ENCODE assay signal across 13 cellular contexts in the genomic region with DNA sequence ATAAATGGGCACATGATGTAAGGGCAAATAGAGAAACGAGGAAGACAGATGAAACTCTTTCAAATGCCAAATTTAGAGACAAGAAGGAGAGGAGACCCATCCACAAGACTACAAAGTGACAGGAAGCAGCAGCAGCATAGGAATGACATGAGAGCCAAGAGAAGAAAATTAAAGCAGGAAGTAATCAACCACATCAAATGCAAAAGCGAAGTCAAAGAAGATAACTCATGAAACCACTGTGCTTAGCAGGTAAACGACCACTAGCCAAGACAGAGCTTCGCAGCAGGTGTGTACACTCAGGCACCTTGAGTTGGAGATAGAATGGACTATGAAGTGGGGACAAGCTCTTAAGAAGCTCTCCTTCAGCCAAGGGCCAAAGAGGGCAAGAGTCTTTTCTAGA.
A peak's percentile ranks its signal among the peaks of the same experiment; 100 is the strongest.
DNase-seq lines count a peak whose midpoint lies in the region; ATAC-seq lines count a peak whose summit lies in the region.
"Had no signal": no experiment of that assay in that cellular context is flagged by ENCODE, and none has a peak within 500 bp of the region (broad histone marks: within the 10 kb centered on the region; RNA-seq: fewer than 3 reads in every experiment).

No MANE protein-coding gene starts in this region.

- peak overlapping the region; percentile 59 for H3K4me3 Mint-ChIP-seq in activated T-cell treated with anti-CD3 and anti-CD28 coated beads, Interleukin-2, amount 50 U/mL, for 4 hours
- H3K4me3 Mint-ChIP-seq in stimulated activated memory B cell treated with anti-CD40 and anti-IgM and Interleukin-4, amounts not matched to agents 10 μg/mL and 1 μg/mL and 100 μg/mL, for 72 hours = no peak overlapping the region
- H3K4me3 Mint-ChIP-seq: GM23338 had no signal

- H3K4me3 ChIP-seq in aorta (ENCODE audit: low read length in 2 of 2) = no peak overlapping the region
- H3K4me3 ChIP-seq: GM23338, upper lobe of right lung had no signal

- H3K27me3 ChIP-seq in aorta (ENCODE audit: control insufficient read depth in 1 of 2, insufficient read depth in 2 of 2, low read length in 1 of 2) = no peaks in the 10 kb centered on the region
- H3K27me3 ChIP-seq: upper lobe of right lung had no signal

- peaks cover 2 to 6% of the 10 kb centered on the region in 2 donors for H3K4me1 ChIP-seq in aorta (ENCODE audit: control insufficient read depth in 1 of 2, insufficient read depth in 2 of 2, low read length in 2 of 2)

- no peak overlapping the region for H3K27ac ChIP-seq in aorta (ENCODE audit: low read depth in 1 of 2, low read length in 2 of 2)
- H3K27ac ChIP-seq: upper lobe of right lung had no signal

- peak; percentile 73 to 75 for ATAC-seq in activated T-cell treated with anti-CD3 and anti-CD28 coated beads, Interleukin-2, amount 50 U/mL, for 4 hours
- ATAC-seq in HG02938 (IDR thresholded peaks at IDR 0.05; ENCODE audit: unreplicated experiment) (peak; percentile 74), aorta (ENCODE audit: low FRiP score) (no peak)
- peak; percentile 70 for ATAC-seq in stimulated activated memory B cell treated with anti-CD40 and anti-IgM and Interleukin-4, amounts not matched to agents 10 μg/mL and 1 μg/mL and 100 μg/mL, for 72 hours
- ATAC-seq: GM23338, upper lobe of right lung had no signal

- no peaks in the 10 kb centered on the region for H3K9me3 ChIP-seq in aorta (ENCODE audit: control insufficient read depth, low read length)
- H3K9me3 ChIP-seq: upper lobe of right lung had no signal

- no peak for DNase-seq in activated T-cell treated with anti-CD3 and anti-CD28 coated beads, Interleukin-2, amount 50 U/mL, for 4 hours
- DNase-seq in activated T-cell treated with anti-CD3 and anti-CD28 coated beads for 4 hours = no peak
- DNase-seq in activated CD4-positive, alpha-beta T cell treated with anti-CD3 and anti-CD28 coated beads, Interleukin-2, amount 50 U/mL, for 1 hour = peak; percentile 27
- DNase-seq in NCI-H524 (lab: John Stamatoyannopoulos, UW) = no peak
- DNase-seq in aorta = no peak
- no peak for DNase-seq in hepatic stellate cell (ENCODE audit: low spot score)
- DNase-seq: erythroblast, GF-D8, NCI-H2171, upper lobe of right lung had no signal

- WGBS in aorta, 2 donors = 85 to 86% methylated on average over 4 of the region's 4 CpGs

- peak overlapping the region; percentile 34 for H3K27ac Mint-ChIP-seq in stimulated activated memory B cell treated with anti-CD40 and anti-IgM and Interleukin-4, amounts not matched to agents 10 μg/mL and 1 μg/mL and 100 μg/mL, for 72 hours
- H3K27ac Mint-ChIP-seq: GM23338 had no signal

- H3K4me1 Mint-ChIP-seq in activated T-cell treated with anti-CD3 and anti-CD28 coated beads, Interleukin-2, amount 50 U/mL, for 4 hours (ENCODE audit: low read depth) = peaks cover 75% of the 10 kb centered on the region
- peaks cover 56% of the 10 kb centered on the region for H3K4me1 Mint-ChIP-seq in stimulated activated memory B cell treated with anti-CD40 and anti-IgM and Interleukin-4, amounts not matched to agents 10 μg/mL and 1 μg/mL and 100 μg/mL, for 72 hours

- H3K36me3 Mint-ChIP-seq in activated T-cell treated with anti-CD3 and anti-CD28 coated beads, Interleukin-2, amount 50 U/mL, for 4 hours (ENCODE audit: insufficient read depth) = peaks cover 18% of the 10 kb centered on the region
- H3K36me3 Mint-ChIP-seq in stimulated activated memory B cell treated with anti-CD40 and anti-IgM and Interleukin-4, amounts not matched to agents 10 μg/mL and 1 μg/mL and 100 μg/mL, for 72 hours = peaks cover 22% of the 10 kb centered on the region

- intact Hi-C loops in aorta (cut with DNase I) = no loop called here

- H3K9me3 Mint-ChIP-seq in activated T-cell treated with anti-CD3 and anti-CD28 coated beads, Interleukin-2, amount 50 U/mL, for 4 hours = no peaks in the 10 kb centered on the region
- H3K9me3 Mint-ChIP-seq in stimulated activated memory B cell treated with anti-CD40 and anti-IgM and Interleukin-4, amounts not matched to agents 10 μg/mL and 1 μg/mL and 100 μg/mL, for 72 hours = peaks cover 2% of the 10 kb centered on the region
- H3K9me3 Mint-ChIP-seq: GM23338 had no signal

- no peaks in the 10 kb centered on the region for H3K36me3 ChIP-seq in aorta (ENCODE audit: control insufficient read depth in 1 of 2, insufficient read depth in 2 of 2, low read length in 1 of 2)
- H3K36me3 ChIP-seq: upper lobe of right lung had no signal

- H3K27me3 Mint-ChIP-seq in activated T-cell treated with anti-CD3 and anti-CD28 coated beads, Interleukin-2, amount 50 U/mL, for 4 hours (ENCODE audit: low read depth) = no peaks in the 10 kb centered on the region
- no peaks in the 10 kb centered on the region for H3K27me3 Mint-ChIP-seq in stimulated activated memory B cell treated with anti-CD40 and anti-IgM and Interleukin-4, amounts not matched to agents 10 μg/mL and 1 μg/mL and 100 μg/mL, for 72 hours
